Comparison of ENCODE assay signal across 8 cellular contexts in the genomic region with DNA sequence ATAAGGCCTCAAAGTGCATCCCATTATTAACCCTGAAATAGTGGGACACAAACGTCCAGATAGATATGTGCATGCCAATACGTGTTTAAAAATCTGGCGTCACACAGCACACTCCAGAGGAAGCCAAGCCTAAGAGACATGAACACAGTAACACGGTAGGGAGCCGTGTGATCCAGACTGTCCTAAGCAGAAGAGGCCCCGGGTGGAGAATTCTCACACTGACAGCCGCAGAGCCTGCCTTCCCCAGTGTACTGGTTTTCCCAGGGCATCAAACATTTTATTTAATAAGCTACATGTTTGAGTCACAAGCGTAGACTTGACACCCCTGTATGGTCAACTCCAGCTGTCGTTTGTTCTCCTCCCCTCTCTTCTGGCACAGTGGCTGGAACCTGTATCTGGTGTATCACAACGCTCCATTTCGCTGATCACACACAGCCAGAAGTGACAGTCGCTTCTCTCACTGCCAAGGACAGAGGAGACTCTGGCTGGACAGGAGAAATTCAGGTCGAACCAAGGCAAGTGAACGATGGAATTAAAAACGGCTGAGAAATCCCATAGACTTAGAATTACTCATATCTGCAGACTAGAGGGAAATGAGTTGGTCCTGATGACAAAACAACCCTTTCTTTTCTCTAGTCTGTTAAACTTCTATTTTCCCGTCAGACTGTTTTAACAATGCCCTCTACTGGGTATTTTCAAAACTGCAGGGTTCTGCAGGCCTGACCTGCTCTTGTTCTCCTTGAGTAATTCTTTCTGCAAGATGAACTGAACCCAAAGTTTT.
DNase-seq lines count a peak whose midpoint lies in the region; ATAC-seq and TF ChIP-seq lines count a peak whose summit lies in the region.

No MANE protein-coding gene starts in this region.

- peak; percentile 25 for ATAC-seq in foreskin keratinocyte

- H3K4me1 ChIP-seq in foreskin keratinocyte, result no peaks in the 10 kb centered on the region
- peaks cover 5% of the 10 kb centered on the region for H3K4me1 ChIP-seq in ovary (ENCODE audit: insufficient read depth)

- intact Hi-C loops in ovary (cut with DNase I), result no loop called here

- DNase-seq in SIG-M5 treated with dmso at 0.1 percent for 504 hours (lab: John Stamatoyannopoulos, UW; ENCODE audit: unreplicated experiment) (peak; percentile 27), SIG-M5 (lab: John Stamatoyannopoulos, UW) (no peak), HT-29 (ENCODE audit: low spot score) (peak; percentile 54), T1000 (lab: John Stamatoyannopoulos, UW) (peak; percentile 7), foreskin keratinocyte (peak; percentile 1 to 13), ovary (peak in 1 of 5 donors; percentile 23), GF-D8 (lab: John Stamatoyannopoulos, UW) (no peak)
- no peak for DNase-seq in stimulated activated naive CD4-positive, alpha-beta T cell (lab: John Stamatoyannopoulos, UW)

- TF ChIP-seq EP300 in ovary (IDR thresholded peaks at IDR 0.05), result no peak

- TF ChIP-seq CTCF in foreskin keratinocyte (conservative IDR thresholded peaks at IDR 0.05), result peak; percentile 57
- peak; percentile 20 to 53 (median 37) for TF ChIP-seq CTCF in ovary (IDR thresholded peaks at IDR 0.05)

- no peaks in the 10 kb centered on the region for H3K36me3 ChIP-seq in ovary

- TF ChIP-seq POLR2A in ovary (IDR thresholded peaks at IDR 0.05), result no peak

- H3K27ac ChIP-seq in foreskin keratinocyte, result no peak overlapping the region
- peak overlapping the region in 1 of 2 donors; percentile 3 for H3K27ac ChIP-seq in ovary

- H3K9me3 ChIP-seq in ovary, result no peaks in the 10 kb centered on the region

- no peak overlapping the region for H3K4me3 ChIP-seq in ovary

- 14 to 16% (median 16%) methylated on average over 16 of the region's 16 CpGs for WGBS in ovary, 3 donors

- H3K27me3 ChIP-seq in foreskin keratinocyte (no peaks in the 10 kb centered on the region), ovary (no peaks in the 10 kb centered on the region)

Comparison
In these comparisons a context has a peak if more than half of its experiments do, and no peak if none do; other contexts are left out.
1. DNase-seq: peak in SIG-M5 treated with dmso at 0.1 percent for 504 hours (single experiment), HT-29 (single experiment), T1000 (single experiment) and foreskin keratinocyte (2 of 2); none in SIG-M5 (single experiment), GF-D8 (single experiment) and stimulated activated naive CD4-positive, alpha-beta T cell (0 of 6).